In genomic region chr9:107483666-107484065, GRCh38 we compare ENCODE assay signal across 15 cellular contexts. TPM values are rescaled to one million over a fixed set of nuclear protein-coding genes. Genes with fewer than 3 reads are reported as not detected.
DNase-seq lines count a peak whose midpoint lies in the region; ATAC-seq, FAIRE-seq and TF ChIP-seq lines count a peak whose summit lies in the region.
"Had no signal": no experiment of that assay in that cellular context is flagged by ENCODE, and none has a peak within 500 bp of the region (broad histone marks: within the 10 kb centered on the region; RNA-seq: fewer than 3 reads in every experiment).

No MANE protein-coding gene starts in this region.

- intact Hi-C loops in left ventricle myocardium inferior (cut with micrococcal nuclease) = loop anchor here (5.0 kb wide), 1 partner anchor 789 kb away; no protein-coding TSS in a partner anchor
- intact Hi-C loops in heart right ventricle (cut with DNase I) = loop anchor here (1.0 to 10.0 kb wide), 14 partner anchors 95 to 1281 kb away; no protein-coding TSS in a partner anchor
- intact Hi-C loops in spleen (cut with DNase I; ENCODE audit: low total_unique reads) = loop anchor here (10.0 kb wide), 1 partner anchor 791 kb away; no protein-coding TSS in a partner anchor
- intact Hi-C loops in kidney (cut with DNase I) = no loop called here

- no peak for TF ChIP-seq CTCF in left ventricle myocardium inferior (IDR thresholded peaks at IDR 0.05; ENCODE audit: borderline replicate concordance)
- TF ChIP-seq CTCF in heart right ventricle (IDR thresholded peaks at IDR 0.05) = no peak
- TF ChIP-seq CTCF in fibroblast of the aortic adventitia (IDR thresholded peaks at IDR 0.05; ENCODE audit: insufficient read depth, low read length) = no peak
- no peak for TF ChIP-seq CTCF in spleen (IDR thresholded peaks at IDR 0.05 in 8 of 11, conservative IDR thresholded peaks at IDR 0.05 in 3 of 11)
- TF ChIP-seq CTCF in kidney (IDR thresholded peaks at IDR 0.05; ENCODE audit: borderline replicate concordance, extremely low read depth, insufficient read depth) = no peak

- peaks cover 39% of the 10 kb centered on the region for H3K4me1 ChIP-seq in left ventricle myocardium inferior
- peaks cover 0 to 55% (median 3%) of the 10 kb centered on the region in 9 donors for H3K4me1 ChIP-seq in heart right ventricle
- peaks cover 0 to 55% (median 21%) of the 10 kb centered on the region in 6 donors for H3K4me1 ChIP-seq in spleen
- peaks cover 0 to 9% of the 10 kb centered on the region in 2 donors for H3K4me1 ChIP-seq in kidney (ENCODE audit: control insufficient read depth in 1 of 2, insufficient read depth in 1 of 2, low read depth in 1 of 2, low read length in 2 of 2)

- H3K4me3 ChIP-seq in left ventricle myocardium inferior (peak overlapping the region; percentile 77), heart right ventricle (peak overlapping the region in 5 of 10 donors; percentile 60 to 94 (median 81)), fibroblast of the aortic adventitia (ENCODE audit: low read depth, low read length) (peak overlapping the region; percentile 44), spleen (peak overlapping the region in 4 of 8 donors; percentile 2 to 79 (median 62)), kidney (ENCODE audit: low read length in 2 of 2) (no peak overlapping the region)

- no peaks in the 10 kb centered on the region for H3K27me3 ChIP-seq in left ventricle myocardium inferior (ENCODE audit: low read depth)
- H3K27me3 ChIP-seq in heart right ventricle = peaks cover 0 to 22% (median 0%) of the 10 kb centered on the region in 7 donors
- peaks cover 0 to 29% (median 16%) of the 10 kb centered on the region in 7 donors for H3K27me3 ChIP-seq in spleen (replicated peaks in 1 of 7)
- H3K27me3 ChIP-seq: Peyer's patch had no signal

- H3K36me3 ChIP-seq in left ventricle myocardium inferior (peaks cover 21% of the 10 kb centered on the region), heart right ventricle (peaks cover 0 to 45% (median 8%) of the 10 kb centered on the region in 9 donors), spleen (peaks cover 0 to 36% (median 0%) of the 10 kb centered on the region in 6 donors), kidney (ENCODE audit: control insufficient read depth in 1 of 2, insufficient read depth in 2 of 2, low read length in 2 of 2) (peaks cover 0 to 5% of the 10 kb centered on the region in 2 donors)

- WGBS in heart right ventricle, 2 donors = 58 to 62% methylated on average over 2 of the region's 2 CpGs
- WGBS in spleen, 5 donors = 64 to 77% (median 65%) methylated on average over 2 of the region's 2 CpGs

- no peak for TF ChIP-seq POLR2A in spleen (IDR thresholded peaks at IDR 0.05)

- peak overlapping the region; percentile 98 for H3K27ac ChIP-seq in left ventricle myocardium inferior (replicated peaks)
- peak overlapping the region in 2 of 10 donors; percentile 98 for H3K27ac ChIP-seq in heart right ventricle
- H3K27ac ChIP-seq in spleen = peak overlapping the region in 7 of 8 donors; percentile 32 to 95 (median 90)
- H3K27ac ChIP-seq in kidney (ENCODE audit: low read depth in 2 of 2, low read length in 2 of 2) = no peak overlapping the region
- H3K27ac ChIP-seq: Peyer's patch had no signal

- no peak for FAIRE-seq in kidney (lab: Jason Lieb, UNC)
- FAIRE-seq: D721Med had no signal

- no peak for ATAC-seq in heart right ventricle

- no peak overlapping the region for H3K9ac ChIP-seq in kidney (ENCODE audit: low read length in 2 of 2)

- H3K9me3 ChIP-seq in left ventricle myocardium inferior (replicated peaks) (no peaks in the 10 kb centered on the region), heart right ventricle (no peaks in the 10 kb centered on the region), spleen (no peaks in the 10 kb centered on the region), kidney (ENCODE audit: control insufficient read depth in 1 of 2, low read length in 2 of 2) (no peaks in the 10 kb centered on the region)
- H3K9me3 ChIP-seq: Peyer's patch had no signal

- no peak for DNase-seq in left ventricle myocardium inferior
- DNase-seq in heart right ventricle = no peak
- DNase-seq in fibroblast of the aortic adventitia (ENCODE audit: low read depth) = peak; percentile 29
- no peak for DNase-seq in spleen
- no peak for DNase-seq in globus pallidus (ENCODE audit: low spot score)
- DNase-seq in activated naive CD4-positive, alpha-beta T cell treated with anti-CD3 and anti-CD28 coated beads, Interleukin-2, amount 50 U/mL, for 16 hours = no peak
- DNase-seq in kidney = no peak
- DNase-seq in stimulated activated CD8-positive, alpha-beta memory T cell treated with anti-CD3 and anti-CD28 coated beads, Interleukin-4, amount 100 ng/mL, for 48 hours = no peak
- DNase-seq: 8988T; CD8-positive, alpha-beta memory T cell; DMS79; NCI-H187; NCI-H524 treated with DMSO at 0.1 percent for 48 hours; Peyer's patch had no signal

RNA-seq across cellular contexts. Expression of gene KLF4, which starts 5.9 kb away (rescaled TPM):
- total RNA-seq in left ventricle myocardium inferior (28.0 TPM), heart right ventricle (10 to 100 TPM; 16.7 to 62.2 (median 31.0) TPM), fibroblast of the aortic adventitia (ENCODE audit: low replicate concordance) (16.8 and 43.9 TPM in 2 replicates), spleen (100 to 1,000 TPM in 3 of 7 donors, 10 to 100 TPM in 4; 63.8 to 177 (median 88.8) TPM), kidney (69.4 TPM)
- polyA plus RNA-seq in heart right ventricle (10 to 100 TPM; 19.1 to 23.2 TPM), spleen (10 to 100 TPM; 10.4 to 34.4 (median 19.4) TPM), kidney (ENCODE audit: insufficient read depth, low read depth, low replicate concordance) (13.5 TPM)
- polyA plus RNA-seq: CD8-positive, alpha-beta memory T cell had no signal

Comparison
In these comparisons a context has a peak if more than half of its experiments do, and no peak if none do; other contexts are left out.
1. H3K27ac ChIP-seq: peak in left ventricle myocardium inferior (single experiment) and spleen (7 of 8); none in kidney (0 of 2).
2. H3K4me3 ChIP-seq: peak in left ventricle myocardium inferior (single experiment) and fibroblast of the aortic adventitia (single experiment); none in kidney (0 of 2).